In the genomic region with DNA sequence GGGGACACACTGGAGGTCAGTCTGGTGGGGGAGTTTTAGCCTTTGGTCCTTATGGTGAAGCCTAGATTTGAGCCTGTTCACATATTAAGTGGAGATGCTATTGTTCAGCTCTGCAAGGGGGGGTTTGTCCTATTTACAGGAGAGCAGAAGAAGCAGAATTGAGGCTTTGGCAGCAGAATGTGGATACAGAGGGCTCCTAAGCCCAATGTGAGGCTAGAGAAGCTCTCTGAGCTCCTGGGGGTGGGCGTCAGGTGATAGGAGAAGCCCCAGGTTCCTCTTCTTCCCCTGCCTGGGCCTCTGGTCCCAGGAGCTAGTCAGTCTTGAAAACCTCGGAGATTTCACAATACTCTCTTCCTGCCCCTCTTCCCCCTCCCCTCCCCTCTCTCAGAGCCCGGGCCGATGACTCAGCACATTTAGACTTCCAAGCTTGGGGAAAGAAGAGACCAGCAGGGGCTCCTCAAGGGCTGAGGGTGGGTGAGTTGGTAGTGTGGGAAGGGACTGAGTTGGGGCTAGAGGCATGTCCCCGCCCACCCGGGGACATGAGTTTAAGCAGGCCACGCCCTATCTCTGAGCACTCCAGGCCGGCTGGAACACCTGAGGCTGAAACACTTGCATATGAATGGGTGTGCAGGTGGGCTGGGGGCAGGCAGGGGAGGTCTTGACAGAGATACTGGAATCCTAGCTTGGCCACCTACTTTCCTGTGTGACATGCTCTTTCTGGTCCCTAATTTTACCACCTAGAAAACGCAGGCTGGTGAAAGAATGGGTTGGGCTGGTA, we compare ENCODE assay signal across 8 cellular contexts. TPM values are rescaled to one million over a fixed set of nuclear protein-coding genes. Genes with fewer than 3 reads are reported as not detected.
DNase-seq lines count a peak whose midpoint lies in the region; ATAC-seq and TF ChIP-seq lines count a peak whose summit lies in the region.

No MANE protein-coding gene starts in this region.

- H4K5ac ChIP-seq in IMR-90 (ENCODE audit: low read depth, low read length) = peak overlapping the region; percentile 90

- H2BK15ac ChIP-seq in IMR-90 (ENCODE audit: low read depth, low read length) = peak overlapping the region; percentile 94; the same call in 2 of the 3 replicates

- POLR2A ChIA-PET in CD8-positive, alpha-beta memory T cell (lab: Charles Lee) = no interaction called here
- POLR2A ChIA-PET in IMR-90 (lab: Charles Lee; ENCODE audit: unreplicated experiment) = no interaction called here

- H3K14ac ChIP-seq in IMR-90 (replicated peaks; ENCODE audit: low read depth, low read length) = peak overlapping the region; percentile 98

- peaks cover 3% of the 10 kb centered on the region for H3K36me3 ChIP-seq in CD8-positive, alpha-beta memory T cell (ENCODE audit: insufficient read depth, low read length)
- H3K36me3 ChIP-seq in IMR-90 (ENCODE audit: control insufficient read depth, insufficient read depth, low read length) (peaks cover 34% of the 10 kb centered on the region), prostate gland (no peaks in the 10 kb centered on the region)

- peak overlapping the region; percentile 75 for H3K9ac ChIP-seq in IMR-90 (ENCODE audit: low read depth, low read length)

- peak overlapping the region in 7 of 8 donors; percentile 72 to 97 (median 77) for H3K27ac Mint-ChIP-seq in CD8-positive, alpha-beta memory T cell

- H2BK20ac ChIP-seq in IMR-90 (ENCODE audit: low read depth, low read length) = peak overlapping the region; percentile 97

- peak overlapping the region; percentile 93 for H2AK9ac ChIP-seq in IMR-90 (replicated peaks; ENCODE audit: low read depth, low read length, poor library complexity)

- no peaks in the 10 kb centered on the region for H4K20me1 ChIP-seq in IMR-90 (ENCODE audit: insufficient read depth, low read length)

- H2AK5ac ChIP-seq in IMR-90 (ENCODE audit: low read depth, low read length) = peak overlapping the region; percentile 97

- peak overlapping the region; percentile 27 for H2AFZ ChIP-seq in IMR-90 (replicated peaks; ENCODE audit: low read length, poor library complexity)

- H3K9me3 ChIP-seq in CD8-positive, alpha-beta memory T cell (ENCODE audit: low read length) = no peaks in the 10 kb centered on the region
- H3K9me3 ChIP-seq in IMR-90 (ENCODE audit: control insufficient read depth, insufficient read depth, low read length) = no peaks in the 10 kb centered on the region
- no peaks in the 10 kb centered on the region for H3K9me3 ChIP-seq in right cardiac atrium (ENCODE audit: control insufficient read depth, low read length)
- H3K9me3 ChIP-seq in prostate gland = no peaks in the 10 kb centered on the region

- peak overlapping the region; percentile 96 for H3K23ac ChIP-seq in IMR-90 (ENCODE audit: low read depth, low read length)

- H3K18ac ChIP-seq in IMR-90 (ENCODE audit: low read depth, low read length) = peak overlapping the region; percentile 96

- peak overlapping the region; percentile 98 for H2BK5ac ChIP-seq in IMR-90 (ENCODE audit: low read depth, low read length, poor library complexity, severe bottlenecking)

- H4K8ac ChIP-seq in IMR-90 (ENCODE audit: low read depth in 2 of 2, low read length in 2 of 2) = peak overlapping the region; percentile 85 to 96

- ATAC-seq in IMR-90 (ENCODE audit: low read depth) = peak; percentile 33
- peak; percentile 26 to 38 for ATAC-seq in right cardiac atrium

- TF ChIP-seq POLR2A in IMR-90 (IDR thresholded peaks at IDR 0.05; ENCODE audit: low read depth, low read length) (no peak; the same call in 1 of the 2 replicates), prostate gland (IDR thresholded peaks at IDR 0.05) (peak; percentile 14)

- CTCF ChIA-PET in CD8-positive, alpha-beta memory T cell (lab: Charles Lee) = no interaction called here
- CTCF ChIA-PET in IMR-90 (lab: Yijun Ruan, JAX) = no interaction called here

- H3K27me3 ChIP-seq in CD8-positive, alpha-beta memory T cell (ENCODE audit: insufficient read depth, low read length, poor library complexity, severe bottlenecking) = no peaks in the 10 kb centered on the region
- no peaks in the 10 kb centered on the region for H3K27me3 ChIP-seq in IMR-90 (ENCODE audit: control insufficient read depth, insufficient read depth, low read length)
- no peaks in the 10 kb centered on the region for H3K27me3 ChIP-seq in right cardiac atrium (ENCODE audit: control insufficient read depth, insufficient read depth)
- H3K27me3 ChIP-seq in prostate gland (replicated peaks; ENCODE audit: insufficient read depth) = no peaks in the 10 kb centered on the region

- in situ Hi-C loops in IMR-90 (cut with MboI; ENCODE audit: low sequenced_read_pairs) = no loop called here

- peak overlapping the region; percentile 96 for H2BK120ac ChIP-seq in IMR-90 (ENCODE audit: low read depth, low read length)

- peaks cover 34 to 36% (median 34%) of the 10 kb centered on the region in 3 donors for H3K4me1 Mint-ChIP-seq in CD8-positive, alpha-beta memory T cell

- DNase-seq in CD8-positive, alpha-beta memory T cell = peak in 3 of 5 donors; percentile 6 to 54 (median 50)
- DNase-seq in IMR-90 (peak; percentile 94), SKM-1 (lab: John Stamatoyannopoulos, UW; ENCODE audit: unreplicated experiment) (peak; percentile 70), anterior cingulate cortex (lab: John Stamatoyannopoulos, UW) (peak in 47 of 58 donors; percentile 1 to 71 (median 27)), right cardiac atrium (peak; percentile 73 to 84 (median 81)), prostate gland (ENCODE audit: low spot score) (peak; percentile 59), middle frontal gyrus (ENCODE audit: extremely low spot score, low spot score) (no peak), cortex of kidney (lab: John Stamatoyannopoulos, UW) (no peak)

- H3K4me2 ChIP-seq in IMR-90 (ENCODE audit: low read depth, low read length) = peak overlapping the region; percentile 61

- H3K36me3 Mint-ChIP-seq in CD8-positive, alpha-beta memory T cell = peaks cover 0 to 33% (median 3%) of the 10 kb centered on the region in 3 donors

- peak overlapping the region; percentile 96 for H4K91ac ChIP-seq in IMR-90 (ENCODE audit: insufficient read depth, low read depth, low read length)

- no CpG with 5 or more reads among the region's 9 CpGs for WGBS in IMR-90 (ENCODE audit: extremely low coverage in 2 of 2, insufficient read length in 1 of 2), 2 experiments
- WGBS in right cardiac atrium = 8% methylated on average over 9 of the region's 9 CpGs
- 2% methylated on average over 9 of the region's 9 CpGs for WGBS in prostate gland

- no peaks in the 10 kb centered on the region for H3K9me3 Mint-ChIP-seq in CD8-positive, alpha-beta memory T cell

- H3K9me1 ChIP-seq in IMR-90 (ENCODE audit: insufficient read depth, low read length) = no peaks in the 10 kb centered on the region

- H3K27me3 Mint-ChIP-seq in CD8-positive, alpha-beta memory T cell = peaks cover 0 to 11% of the 10 kb centered on the region in 2 donors

- no TSS peak for BruUV-seq in IMR-90 (replicated peaks; lab: Mats Ljungman, UMichigan)

- H3K4me1 ChIP-seq in CD8-positive, alpha-beta memory T cell (ENCODE audit: insufficient read depth, low read length) = peaks cover 11% of the 10 kb centered on the region
- H3K4me1 ChIP-seq in IMR-90 (ENCODE audit: control insufficient read depth, insufficient read depth, low read length) (peaks cover 16% of the 10 kb centered on the region), right cardiac atrium (ENCODE audit: control insufficient read depth, insufficient read depth, low read length) (peaks cover 4% of the 10 kb centered on the region), prostate gland (replicated peaks) (no peaks in the 10 kb centered on the region)

- peak overlapping the region; percentile 80 for H3K56ac ChIP-seq in IMR-90 (ENCODE audit: extremely low read depth, insufficient read depth, low read length)

- H3K4me3 Mint-ChIP-seq in CD8-positive, alpha-beta memory T cell = peak overlapping the region in 3 of 7 donors; percentile 3 to 69 (median 43)

- peak overlapping the region; percentile 51 for H3K27ac ChIP-seq in CD8-positive, alpha-beta memory T cell (ENCODE audit: low read depth, low read length)
- H3K27ac ChIP-seq in IMR-90 (ENCODE audit: insufficient read depth, low read length) = peak overlapping the region; percentile 99
- H3K27ac ChIP-seq in right cardiac atrium (ENCODE audit: low read length) = peak overlapping the region; percentile 61
- peak overlapping the region; percentile 74 to 95 for H3K27ac ChIP-seq in prostate gland

- TF ChIP-seq CTCF in IMR-90 (conservative IDR thresholded peaks at IDR 0.05; ENCODE audit: low read depth, low read length) = peak; percentile 44
- peak in 1 of 4 experiments; percentile 9 for TF ChIP-seq CTCF in prostate gland (IDR thresholded peaks at IDR 0.05)

- H3K4me3 ChIP-seq in CD8-positive, alpha-beta memory T cell (ENCODE audit: low read length) = no peak overlapping the region
- H3K4me3 ChIP-seq in IMR-90 (ENCODE audit: insufficient read depth, low read depth, low read length) (peak overlapping the region; percentile 16), right cardiac atrium (ENCODE audit: low read length) (peak overlapping the region; percentile 30), prostate gland (no peak overlapping the region)

- H3K79me1 ChIP-seq in IMR-90 (ENCODE audit: low read depth in 1 of 2, low read length in 2 of 2) = peaks cover 0 to 33% of the 10 kb centered on the region in 2 experiments; a peak in 2 of 4 replicates

- peak; percentile 36; the same call in 1 of the 2 replicates for TF ChIP-seq RAD21 in IMR-90 (IDR thresholded peaks at IDR 0.05; ENCODE audit: low read length)

- peak overlapping the region; percentile 99 for H3K4ac ChIP-seq in IMR-90 (ENCODE audit: low read depth, low read length)

- intact Hi-C loops in IMR-90 (cut with micrococcal nuclease) = loop anchor here (5.0 kb wide), 1 partner anchor 122 kb away; a partner anchor contains a TSS
- intact Hi-C loops in right cardiac atrium (cut with DNase I) = no loop called here
- intact Hi-C loops in prostate gland (cut with DNase I) = loop anchor here (5.0 to 10.0 kb wide), 3 partner anchors 37 to 235 kb away; a partner anchor contains a TSS

- dilution Hi-C loops in IMR-90 (cut with HindIII; ENCODE audit: low sequenced_read_pairs, unreplicated experiment) = no loop called here

RNA-seq across cellular contexts. Expression of a gene that starts 3.4 kb away (rescaled TPM):
- total RNA-seq in CD8-positive, alpha-beta memory T cell = 10 to 100 TPM; 32.4 to 35.4 TPM
- polyA plus RNA-seq in CD8-positive, alpha-beta memory T cell = 7.7 TPM
- total RNA-seq in IMR-90 (2012; rRNA removed) = 23.9 and 24.4 TPM in 2 replicates
- 40.5 and 43.6 TPM in 2 replicates for polyA plus RNA-seq in IMR-90 (2012; rRNA removed)
- 33.3 and 43.9 TPM in 2 replicates for polyA plus RNA-seq in IMR-90 (2012; cell fraction: cytosol; rRNA removed)
- 41.0 and 57.8 TPM in 2 replicates for polyA plus RNA-seq in IMR-90 (2012; cell fraction: nucleus; rRNA removed; ENCODE audit: low replicate concordance)
- total RNA-seq in right cardiac atrium = 10 to 100 TPM; 26.4 to 37.8 (median 28.3) TPM
- 21.4 TPM for polyA plus RNA-seq in right cardiac atrium
- total RNA-seq in prostate gland = 10 to 100 TPM; 44.6 to 88.4 TPM

RNA-seq across cellular contexts. Expression of a gene that starts 19.0 kb away (rescaled TPM):
- total RNA-seq in CD8-positive, alpha-beta memory T cell = 1 to 10 TPM; 5.1 to 5.4 TPM
- 1.5 TPM for polyA plus RNA-seq in CD8-positive, alpha-beta memory T cell
- total RNA-seq in IMR-90 (2012; rRNA removed) (under 0.01 and 0.18 TPM in 2 replicates), right cardiac atrium (1 to 10 TPM; 1.6 to 2.7 (median 1.9) TPM), prostate gland (10 to 100 TPM; 12.3 to 15.0 TPM)
- polyA plus RNA-seq in IMR-90 (2012; rRNA removed) (2.0 and 2.2 TPM in 2 replicates), right cardiac atrium (1.2 TPM)
- polyA plus RNA-seq in IMR-90 (2012; cell fraction: cytosol; rRNA removed) = 1.4 and 1.8 TPM in 2 replicates
- 8.4 and 10.5 TPM in 2 replicates for polyA plus RNA-seq in IMR-90 (2012; cell fraction: nucleus; rRNA removed; ENCODE audit: low replicate concordance)

RNA-seq across cellular contexts. Expression of a gene that starts 34.0 kb away (rescaled TPM):
- 10 to 100 TPM; 13.1 to 14.5 TPM for total RNA-seq in CD8-positive, alpha-beta memory T cell
- polyA plus RNA-seq in CD8-positive, alpha-beta memory T cell = 62.6 TPM
- total RNA-seq in IMR-90 (2012; rRNA removed) (3.8 and 5.0 TPM in 2 replicates), right cardiac atrium (10 to 100 TPM; 14.2 to 20.2 (median 17.6) TPM), prostate gland (10 to 100 TPM; 13.9 to 42.9 TPM)
- polyA plus RNA-seq in IMR-90 (2012; rRNA removed) (65.5 and 71.1 TPM in 2 replicates), right cardiac atrium (23.4 TPM)
- 78.8 and 141 TPM in 2 replicates for polyA plus RNA-seq in IMR-90 (2012; cell fraction: cytosol; rRNA removed)
- polyA plus RNA-seq in IMR-90 (2012; cell fraction: nucleus; rRNA removed; ENCODE audit: low replicate concordance) = 28.6 and 59.4 TPM in 2 replicates

RNA-seq across cellular contexts. Expression of a gene that starts 37.7 kb away (rescaled TPM):
- total RNA-seq in CD8-positive, alpha-beta memory T cell = 10 to 100 TPM; 56.8 to 57.7 TPM
- 21.2 TPM for polyA plus RNA-seq in CD8-positive, alpha-beta memory T cell
- total RNA-seq in IMR-90 (2012; rRNA removed) (17.9 and 20.8 TPM in 2 replicates), right cardiac atrium (10 to 100 TPM; 24.0 to 34.1 (median 27.8) TPM), prostate gland (10 to 100 TPM; 26.9 to 62.4 TPM)
- polyA plus RNA-seq in IMR-90 (2012; rRNA removed) (21.4 and 25.0 TPM in 2 replicates), right cardiac atrium (20.6 TPM)
- 14.3 and 14.7 TPM in 2 replicates for polyA plus RNA-seq in IMR-90 (2012; cell fraction: cytosol; rRNA removed)
- polyA plus RNA-seq in IMR-90 (2012; cell fraction: nucleus; rRNA removed; ENCODE audit: low replicate concordance) = 70.1 and 115 TPM in 2 replicates

RNA-seq across cellular contexts. Expression of a gene that starts 39.9 kb away (rescaled TPM):
- 10 to 100 TPM; 41.4 to 46.2 TPM for total RNA-seq in CD8-positive, alpha-beta memory T cell
- 56.9 TPM for polyA plus RNA-seq in CD8-positive, alpha-beta memory T cell
- total RNA-seq in IMR-90 (2012; rRNA removed) = 25.3 and 40.7 TPM in 2 replicates
- polyA plus RNA-seq in IMR-90 (2012; rRNA removed) = 67.4 and 71.5 TPM in 2 replicates
- polyA plus RNA-seq in IMR-90 (2012; cell fraction: cytosol; rRNA removed) = 67.3 and 74.2 TPM in 2 replicates
- polyA plus RNA-seq in IMR-90 (2012; cell fraction: nucleus; rRNA removed; ENCODE audit: low replicate concordance) = 333 and 355 TPM in 2 replicates
- 10 to 100 TPM; 70.0 to 81.1 (median 79.8) TPM for total RNA-seq in right cardiac atrium
- polyA plus RNA-seq in right cardiac atrium = 82.5 TPM
- total RNA-seq in prostate gland = 10 to 100 TPM; 67.8 to 93.6 TPM

Comparison
In these comparisons a context has a peak if more than half of its experiments do, and no peak if none do; other contexts are left out.
1. DNase-seq: peak in CD8-positive, alpha-beta memory T cell (3 of 5), IMR-90 (single experiment), SKM-1 (single experiment), anterior cingulate cortex (47 of 58), right cardiac atrium (3 of 3) and prostate gland (single experiment); none in middle frontal gyrus (single experiment) and cortex of kidney (single experiment).
2. H3K4me3 ChIP-seq: peak in IMR-90 (single experiment) and right cardiac atrium (single experiment); none in CD8-positive, alpha-beta memory T cell (single experiment) and prostate gland (0 of 2).
3. intact Hi-C loops: an anchor here in IMR-90 (5.0 kb wide) and prostate gland (5.0 to 10.0 kb wide); none called in right cardiac atrium.
4. Peak in every context shown above with its lines, with median percentiles within 50 percentile points of each other: H3K27ac ChIP-seq.